In genomic region chr3:64880926-64881325, GRCh38 we compare ENCODE assay signal across 20 cellular contexts.
DNase-seq lines count a peak whose midpoint lies in the region; ATAC-seq and TF ChIP-seq lines count a peak whose summit lies in the region.
"Had no signal": no experiment of that assay in that cellular context is flagged by ENCODE, and none has a peak within 500 bp of the region (broad histone marks: within the 10 kb centered on the region; RNA-seq: fewer than 3 reads in every experiment).

No MANE protein-coding gene starts in this region.

- peak; percentile 32 for TF ChIP-seq CTCF in subcutaneous adipose tissue (IDR thresholded peaks at IDR 0.05; ENCODE audit: low read depth)
- TF ChIP-seq CTCF in dorsolateral prefrontal cortex (IDR thresholded peaks at IDR 0.05 in 54 of 56, conservative IDR thresholded peaks at IDR 0.05 in 2 of 56; ENCODE audit: low read depth in 1 of 56, partially characterized antibody in 56 of 56) = no peak

- peak; percentile 2 for DNase-seq in H4 (ENCODE audit: low spot score)
- DNase-seq in NCI-H82 treated with DMSO at 0.1 percent for 48 hours (lab: John Stamatoyannopoulos, UW; ENCODE audit: unreplicated experiment) = peak; percentile 63
- peak; percentile 41 for DNase-seq in glomerular endothelial cell (ENCODE audit: extremely low read depth, low read depth, low spot score)
- no peak for DNase-seq in NCI-H1436 (lab: John Stamatoyannopoulos, UW)
- no peak for DNase-seq in dorsolateral prefrontal cortex
- DNase-seq: AML-193; Caco-2; CD4-positive, CD25-positive, alpha-beta regulatory T cell; Karpas-422; MM.1S; NCI-H1092; NCI-H146; NCI-H226; NCI-H524; PC-3; SIG-M5 had no signal

- H3K27ac ChIP-seq in dorsolateral prefrontal cortex = no peak overlapping the region
- H3K27ac ChIP-seq: RWPE1 had no signal

- H3K4me3 ChIP-seq in dorsolateral prefrontal cortex = no peak overlapping the region
- H3K4me3 ChIP-seq: GM12878 had no signal

- ATAC-seq in GM18858 (IDR thresholded peaks at IDR 0.05; ENCODE audit: unreplicated experiment) = no peak
- ATAC-seq: GM12878, PC-3 had no signal

- H3K27me3 ChIP-seq in dorsolateral prefrontal cortex = no peaks in the 10 kb centered on the region

- intact Hi-C loops in dorsolateral prefrontal cortex (cut with DNase I) = no loop called here

Comparison
In these comparisons a context has a peak if more than half of its experiments do, and no peak if none do; other contexts are left out.
1. DNase-seq: peak in H4 (single experiment), NCI-H82 treated with DMSO at 0.1 percent for 48 hours (single experiment) and glomerular endothelial cell (single experiment); none in NCI-H1436 (single experiment) and dorsolateral prefrontal cortex (0 of 10).